ENCODE assay signal across 19 cellular contexts in genomic region chr4:179007758-179008157, GRCh38.
"Had no signal": no experiment of that assay in that cellular context is flagged by ENCODE, and none has a peak within 500 bp of the region (broad histone marks: within the 10 kb centered on the region; RNA-seq: fewer than 3 reads in every experiment).

No MANE protein-coding gene starts in this region.

- H3K4me3 ChIP-seq: right lobe of liver, suprapubic skin, transverse colon, uterus had no signal

- H3K36me3 Mint-ChIP-seq: activated naive CD8-positive, alpha-beta T cell treated with anti-CD3 and anti-CD28 coated beads for 36 hours; naive thymus-derived CD4-positive, alpha-beta T cell had no signal

- H3K27me3 Mint-ChIP-seq: activated CD4-positive, alpha-beta T cell treated with anti-CD3 and anti-CD28 coated beads for 36 hours; activated naive CD8-positive, alpha-beta T cell treated with anti-CD3 and anti-CD28 coated beads for 36 hours; naive thymus-derived CD4-positive, alpha-beta T cell; stimulated activated naive CD8-positive, alpha-beta T cell treated with anti-CD3 and anti-CD28 coated beads, Interleukin-15, Interleukin-2, amounts not matched to agents 100 ng/mL and 50 ng/mL, for 24 hours had no signal

- H3K9ac ChIP-seq: parathyroid adenoma had no signal

- H3K4me1 ChIP-seq: parathyroid adenoma, right lobe of liver, suprapubic skin, transverse colon, uterus had no signal

- DNase-seq: activated CD4-positive, alpha-beta T cell treated with anti-CD3 and anti-CD28 coated beads for 36 hours; activated CD4-positive, alpha-beta T cell treated with anti-CD3 and anti-CD28 coated beads, Interleukin-2, amount 50 U/mL, for 48 hours; activated naive CD8-positive, alpha-beta T cell treated with anti-CD3 and anti-CD28 coated beads for 36 hours; amniotic stem cell; dermis blood vessel endothelial cell; foreskin fibroblast; mesenchymal stem cell; naive thymus-derived CD4-positive, alpha-beta T cell; right lobe of liver; small intestine; stimulated activated CD4-positive, alpha-beta T cell treated with anti-CD3 and anti-CD28 coated beads, Interleukin-15, amount 100 ng/mL, for 24 hours; stimulated activated CD4-positive, alpha-beta T cell treated with anti-CD3 and anti-CD28 coated beads, Interleukin-2, amount 100 ng/mL, for 48 hours; transverse colon; uterus had no signal

- H2AFZ ChIP-seq: parathyroid adenoma had no signal

- H3K36me3 ChIP-seq: neutrophil, right lobe of liver, suprapubic skin, transverse colon, uterus had no signal

- H3K4me3 Mint-ChIP-seq: activated CD4-positive, alpha-beta T cell treated with anti-CD3 and anti-CD28 coated beads for 36 hours; activated naive CD8-positive, alpha-beta T cell treated with anti-CD3 and anti-CD28 coated beads for 36 hours; naive thymus-derived CD4-positive, alpha-beta T cell; stimulated activated naive CD8-positive, alpha-beta T cell treated with anti-CD3 and anti-CD28 coated beads, Interleukin-15, Interleukin-2, amounts not matched to agents 100 ng/mL and 50 ng/mL, for 24 hours had no signal

- H3K4me1 Mint-ChIP-seq: activated CD4-positive, alpha-beta T cell treated with anti-CD3 and anti-CD28 coated beads for 36 hours; activated naive CD8-positive, alpha-beta T cell treated with anti-CD3 and anti-CD28 coated beads for 36 hours; naive thymus-derived CD4-positive, alpha-beta T cell had no signal

- ATAC-seq: activated CD4-positive, alpha-beta T cell treated with anti-CD3 and anti-CD28 coated beads for 36 hours; naive thymus-derived CD4-positive, alpha-beta T cell; right lobe of liver had no signal

- H3K27ac ChIP-seq: epithelial cell of prostate, neutrophil, parathyroid adenoma, right lobe of liver, suprapubic skin, transverse colon, uterus had no signal

- H3K79me2 ChIP-seq: parathyroid adenoma had no signal

- H3K27ac Mint-ChIP-seq: activated CD4-positive, alpha-beta T cell treated with anti-CD3 and anti-CD28 coated beads for 36 hours; activated naive CD8-positive, alpha-beta T cell treated with anti-CD3 and anti-CD28 coated beads for 36 hours; naive thymus-derived CD4-positive, alpha-beta T cell; stimulated activated naive CD8-positive, alpha-beta T cell treated with anti-CD3 and anti-CD28 coated beads, Interleukin-15, Interleukin-2, amounts not matched to agents 100 ng/mL and 50 ng/mL, for 24 hours had no signal

- H3K9me3 ChIP-seq: neutrophil, right lobe of liver, suprapubic skin, transverse colon, uterus had no signal

- H3K27me3 ChIP-seq: neutrophil, right lobe of liver, suprapubic skin, transverse colon, uterus had no signal
